Comparison of ENCODE assay signal across 1 cellular context in the genomic region with DNA sequence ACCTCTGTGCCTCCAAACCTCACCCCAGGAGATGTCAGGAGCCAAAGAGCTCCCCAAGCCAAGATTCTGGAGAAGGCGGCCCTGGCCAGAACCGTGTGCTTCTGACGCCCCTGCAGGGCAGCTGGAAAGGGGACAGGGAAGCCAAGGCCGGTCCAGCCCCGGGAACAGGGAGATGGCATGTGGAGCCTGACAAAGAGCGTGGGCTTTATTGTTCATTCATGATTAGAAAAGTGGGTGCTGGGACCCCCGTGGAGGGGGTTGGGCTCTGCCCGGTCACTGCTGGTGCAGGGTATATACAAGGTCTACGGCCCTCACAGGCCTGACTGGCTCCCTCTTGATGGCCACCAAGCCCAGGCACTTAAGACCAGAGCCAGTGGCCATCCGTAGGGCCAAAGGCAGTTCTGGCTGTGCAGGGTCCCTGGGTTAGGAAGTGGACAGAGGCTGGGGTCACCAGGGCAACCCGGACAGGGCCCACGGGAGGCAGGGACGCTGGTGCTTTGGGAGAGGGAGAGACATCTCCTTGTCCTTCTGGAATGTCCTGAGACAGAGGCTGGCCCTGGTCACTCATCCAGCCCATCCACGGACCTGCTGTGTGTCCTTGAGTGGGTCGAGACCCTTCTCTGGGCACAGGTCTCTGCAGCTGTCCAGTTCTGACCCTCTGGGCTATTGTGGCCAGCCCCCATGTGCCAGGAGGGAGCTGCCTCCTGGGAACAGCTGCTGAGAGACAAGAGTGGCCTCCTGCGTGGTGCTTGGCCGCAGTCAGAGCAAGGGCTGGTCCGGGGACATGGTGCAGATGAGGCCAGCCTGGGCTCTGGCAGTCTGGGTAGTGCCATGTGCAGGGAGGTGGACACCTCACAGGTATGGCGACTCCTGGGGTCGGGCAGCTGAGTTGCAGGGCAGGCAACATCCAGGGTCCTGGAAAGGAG.
TF ChIP-seq lines count a peak whose summit lies in the region.

No MANE protein-coding gene starts in this region.

TF ChIP-seq in GM12878, 131 proteins besides CTCF, POLR2A, EP300 and RAD21:
- TF ChIP-seq YBX1 (IDR thresholded peaks at IDR 0.05) (no peak), NR2F1 (conservative IDR thresholded peaks at IDR 0.05) (0 out of 2 replicates have a peak, but pooled peaks have one; percentile 17)
